Comparison of ENCODE assay signal across 1 cellular context in genomic region chr20:37526238-37526838, GRCh38.
TF ChIP-seq lines count a peak whose summit lies in the region.

No MANE protein-coding gene starts in this region.

TF ChIP-seq in K562, 482 proteins besides CTCF, POLR2A, EP300 and RAD21 (continued from another document and continues in another):
- TF ChIP-seq, protein P1, sequence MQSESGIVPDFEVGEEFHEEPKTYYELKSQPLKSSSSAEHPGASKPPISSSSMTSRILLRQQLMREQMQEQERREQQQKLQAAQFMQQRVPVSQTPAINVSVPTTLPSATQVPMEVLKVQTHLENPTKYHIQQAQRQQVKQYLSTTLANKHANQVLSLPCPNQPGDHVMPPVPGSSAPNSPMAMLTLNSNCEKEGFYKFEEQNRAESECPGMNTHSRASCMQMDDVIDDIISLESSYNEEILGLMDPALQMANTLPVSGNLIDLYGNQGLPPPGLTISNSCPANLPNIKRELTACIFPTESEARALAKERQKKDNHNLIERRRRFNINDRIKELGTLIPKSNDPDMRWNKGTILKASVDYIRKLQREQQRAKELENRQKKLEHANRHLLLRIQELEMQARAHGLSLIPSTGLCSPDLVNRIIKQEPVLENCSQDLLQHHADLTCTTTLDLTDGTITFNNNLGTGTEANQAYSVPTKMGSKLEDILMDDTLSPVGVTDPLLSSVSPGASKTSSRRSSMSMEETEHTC (IDR thresholded peaks at IDR 0.05), result no peak
- no peak for TF ChIP-seq ZNF431 (CRISPR knock-in tag; IDR thresholded peaks at IDR 0.05)
- TF ChIP-seq TRIM28 (IDR thresholded peaks at IDR 0.05), result no peak
- no peak for TF ChIP-seq TAF1 (IDR thresholded peaks at IDR 0.05; ENCODE audit: control insufficient read depth, extremely low read depth, insufficient read depth, low read length, severe bottlenecking)
- TF ChIP-seq MXI1 (IDR thresholded peaks at IDR 0.05; ENCODE audit: low read depth, low read length), result peak; percentile 53; the same call in 1 of the 2 replicates
- TF ChIP-seq YY1 (IDR thresholded peaks at IDR 0.05; ENCODE audit: borderline replicate concordance in 1 of 3, control insufficient read depth in 1 of 3, extremely low read depth in 1 of 3, insufficient read depth in 3 of 3, insufficient read length in 1 of 3, insufficient replicate concordance in 2 of 3, low read depth in 1 of 3, low read length in 2 of 3), result no peak
- TF ChIP-seq NFXL1 (CRISPR knock-in tag; IDR thresholded peaks at IDR 0.05), result no peak
- no peak for TF ChIP-seq ZNF318 (IDR thresholded peaks at IDR 0.05; ENCODE audit: borderline replicate concordance in 1 of 2, low read depth in 1 of 2)
- TF ChIP-seq RUNX1 (IDR thresholded peaks at IDR 0.05; ENCODE audit: low read depth), result no peak; the same call in 1 of the 2 replicates
- TF ChIP-seq PCBP1 (IDR thresholded peaks at IDR 0.05; ENCODE audit: low read depth, low read length, poor library complexity, severe bottlenecking), result no peak
- TF ChIP-seq, protein P2, sequence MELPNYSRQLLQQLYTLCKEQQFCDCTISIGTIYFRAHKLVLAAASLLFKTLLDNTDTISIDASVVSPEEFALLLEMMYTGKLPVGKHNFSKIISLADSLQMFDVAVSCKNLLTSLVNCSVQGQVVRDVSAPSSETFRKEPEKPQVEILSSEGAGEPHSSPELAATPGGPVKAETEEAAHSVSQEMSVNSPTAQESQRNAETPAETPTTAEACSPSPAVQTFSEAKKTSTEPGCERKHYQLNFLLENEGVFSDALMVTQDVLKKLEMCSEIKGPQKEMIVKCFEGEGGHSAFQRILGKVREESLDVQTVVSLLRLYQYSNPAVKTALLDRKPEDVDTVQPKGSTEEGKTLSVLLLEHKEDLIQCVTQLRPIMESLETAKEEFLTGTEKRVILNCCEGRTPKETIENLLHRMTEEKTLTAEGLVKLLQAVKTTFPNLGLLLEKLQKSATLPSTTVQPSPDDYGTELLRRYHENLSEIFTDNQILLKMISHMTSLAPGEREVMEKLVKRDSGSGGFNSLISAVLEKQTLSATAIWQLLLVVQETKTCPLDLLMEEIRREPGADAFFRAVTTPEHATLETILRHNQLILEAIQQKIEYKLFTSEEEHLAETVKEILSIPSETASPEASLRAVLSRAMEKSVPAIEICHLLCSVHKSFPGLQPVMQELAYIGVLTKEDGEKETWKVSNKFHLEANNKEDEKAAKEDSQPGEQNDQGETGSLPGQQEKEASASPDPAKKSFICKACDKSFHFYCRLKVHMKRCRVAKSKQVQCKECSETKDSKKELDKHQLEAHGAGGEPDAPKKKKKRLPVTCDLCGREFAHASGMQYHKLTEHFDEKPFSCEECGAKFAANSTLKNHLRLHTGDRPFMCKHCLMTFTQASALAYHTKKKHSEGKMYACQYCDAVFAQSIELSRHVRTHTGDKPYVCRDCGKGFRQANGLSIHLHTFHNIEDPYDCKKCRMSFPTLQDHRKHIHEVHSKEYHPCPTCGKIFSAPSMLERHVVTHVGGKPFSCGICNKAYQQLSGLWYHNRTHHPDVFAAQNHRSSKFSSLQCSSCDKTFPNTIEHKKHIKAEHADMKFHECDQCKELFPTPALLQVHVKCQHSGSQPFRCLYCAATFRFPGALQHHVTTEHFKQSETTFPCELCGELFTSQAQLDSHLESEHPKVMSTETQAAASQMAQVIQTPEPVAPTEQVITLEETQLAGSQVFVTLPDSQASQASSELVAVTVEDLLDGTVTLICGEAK (IDR thresholded peaks at IDR 0.05), result no peak
- TF ChIP-seq, protein P2 (CRISPR knock-in tag; IDR thresholded peaks at IDR 0.05), result no peak
- TF ChIP-seq CAMTA2 (CRISPR knock-in tag; conservative IDR thresholded peaks at IDR 0.05), result no peak
- TF ChIP-seq, protein P3, sequence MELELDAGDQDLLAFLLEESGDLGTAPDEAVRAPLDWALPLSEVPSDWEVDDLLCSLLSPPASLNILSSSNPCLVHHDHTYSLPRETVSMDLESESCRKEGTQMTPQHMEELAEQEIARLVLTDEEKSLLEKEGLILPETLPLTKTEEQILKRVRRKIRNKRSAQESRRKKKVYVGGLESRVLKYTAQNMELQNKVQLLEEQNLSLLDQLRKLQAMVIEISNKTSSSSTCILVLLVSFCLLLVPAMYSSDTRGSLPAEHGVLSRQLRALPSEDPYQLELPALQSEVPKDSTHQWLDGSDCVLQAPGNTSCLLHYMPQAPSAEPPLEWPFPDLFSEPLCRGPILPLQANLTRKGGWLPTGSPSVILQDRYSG (tag; conservative IDR thresholded peaks at IDR 0.05; ENCODE audit: low read depth), result no peak
- no peak for TF ChIP-seq ZNF830 (CRISPR knock-in tag; IDR thresholded peaks at IDR 0.05)
- no peak for TF ChIP-seq BCLAF1 (IDR thresholded peaks at IDR 0.05; ENCODE audit: borderline replicate concordance in 1 of 2, control insufficient read depth in 1 of 2, low read depth in 2 of 2, low read length in 1 of 2)
- TF ChIP-seq DDX20 (tag; IDR thresholded peaks at IDR 0.05; ENCODE audit: low read depth), result no peak
- TF ChIP-seq, protein P4, sequence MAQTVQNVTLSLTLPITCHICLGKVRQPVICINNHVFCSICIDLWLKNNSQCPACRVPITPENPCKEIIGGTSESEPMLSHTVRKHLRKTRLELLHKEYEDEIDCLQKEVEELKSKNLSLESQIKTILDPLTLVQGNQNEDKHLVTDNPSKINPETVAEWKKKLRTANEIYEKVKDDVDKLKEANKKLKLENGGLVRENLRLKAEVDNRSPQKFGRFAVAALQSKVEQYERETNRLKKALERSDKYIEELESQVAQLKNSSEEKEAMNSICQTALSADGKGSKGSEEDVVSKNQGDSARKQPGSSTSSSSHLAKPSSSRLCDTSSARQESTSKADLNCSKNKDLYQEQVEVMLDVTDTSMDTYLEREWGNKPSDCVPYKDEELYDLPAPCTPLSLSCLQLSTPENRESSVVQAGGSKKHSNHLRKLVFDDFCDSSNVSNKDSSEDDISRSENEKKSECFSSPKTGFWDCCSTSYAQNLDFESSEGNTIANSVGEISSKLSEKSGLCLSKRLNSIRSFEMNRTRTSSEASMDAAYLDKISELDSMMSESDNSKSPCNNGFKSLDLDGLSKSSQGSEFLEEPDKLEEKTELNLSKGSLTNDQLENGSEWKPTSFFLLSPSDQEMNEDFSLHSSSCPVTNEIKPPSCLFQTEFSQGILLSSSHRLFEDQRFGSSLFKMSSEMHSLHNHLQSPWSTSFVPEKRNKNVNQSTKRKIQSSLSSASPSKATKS (CRISPR knock-in tag; IDR thresholded peaks at IDR 0.05), result no peak
- no peak for TF ChIP-seq MEF2A (IDR thresholded peaks at IDR 0.05; ENCODE audit: control insufficient read depth, low read depth, low read length)
- TF ChIP-seq ELK3 (CRISPR knock-in tag; IDR thresholded peaks at IDR 0.05), result no peak
- no peak for TF ChIP-seq HNRNPLL (IDR thresholded peaks at IDR 0.05; ENCODE audit: low read depth, low read length, poor library complexity, severe bottlenecking)
- 0 out of 2 replicates have a peak, but pooled peaks have one; percentile 30 for TF ChIP-seq ELF1 (tag; IDR thresholded peaks at IDR 0.05)
